In genomic region chr5:131285637-131286399, GRCh38 we compare ENCODE assay signal across 12 cellular contexts. TPM values are rescaled to one million over a fixed set of nuclear protein-coding genes. Genes with fewer than 3 reads are reported as not detected.
DNase-seq lines count a peak whose midpoint lies in the region; ATAC-seq, FAIRE-seq and TF ChIP-seq lines count a peak whose summit lies in the region.
"Had no signal": no experiment of that assay in that cellular context is flagged by ENCODE, and none has a peak within 500 bp of the region (broad histone marks: within the 10 kb centered on the region; RNA-seq: fewer than 3 reads in every experiment).

No MANE protein-coding gene starts in this region.

- no peak overlapping the region for H3K27ac ChIP-seq in HepG2 (ENCODE audit: extremely low read length, insufficient read depth, low read length)
- H3K27ac ChIP-seq in right lobe of liver, result no peak overlapping the region
- H3K27ac ChIP-seq in urinary bladder (ENCODE audit: low read depth), result peak overlapping the region; percentile 38
- H3K27ac ChIP-seq: foreskin keratinocyte had no signal

- 100% methylated on average over 1 of the region's 1 CpG for WGBS in HepG2 (ENCODE audit: low lambda C conversion rate)
- WGBS in right lobe of liver (ENCODE audit: insufficient coverage, low coverage, low lambda C conversion rate, missing lambda C conversion rate), result 100% methylated on average over 1 of the region's 1 CpG
- 95% methylated on average over 1 of the region's 1 CpG for WGBS in urinary bladder

- H3K4me1 ChIP-seq in HepG2 (ENCODE audit: insufficient read depth, low read length), result peaks cover 15% of the 10 kb centered on the region
- peaks cover 0 to 17% (median 0%) of the 10 kb centered on the region in 4 donors for H3K4me1 ChIP-seq in right lobe of liver
- no peaks in the 10 kb centered on the region for H3K4me1 ChIP-seq in urinary bladder (ENCODE audit: insufficient read depth)
- H3K4me1 ChIP-seq: BE2C had no signal

- H3K4me2 ChIP-seq in HepG2 (ENCODE audit: low read depth, low read length), result no peak overlapping the region

- no peak overlapping the region for H3K4me3 ChIP-seq in HepG2 (replicated peaks in 1 of 3; ENCODE audit: insufficient read depth in 1 of 3, low read depth in 2 of 3, low read length in 3 of 3)
- no peak overlapping the region for H3K4me3 ChIP-seq in right lobe of liver
- no peak overlapping the region for H3K4me3 ChIP-seq in urinary bladder (ENCODE audit: low read depth, low read length)

- H3K36me3 ChIP-seq in HepG2 (replicated peaks in 1 of 2; ENCODE audit: control insufficient read depth in 1 of 2, insufficient read depth in 2 of 2, low read length in 2 of 2), result no peaks in the 10 kb centered on the region; a peak in 2 of 5 replicates
- H3K36me3 ChIP-seq in right lobe of liver, result no peaks in the 10 kb centered on the region
- H3K36me3 ChIP-seq in urinary bladder (ENCODE audit: insufficient read depth), result no peaks in the 10 kb centered on the region
- H3K36me3 ChIP-seq: BE2C had no signal

- H3K36me3 Mint-ChIP-seq in activated naive CD8-positive, alpha-beta T cell treated with anti-CD3 and anti-CD28 coated beads, Interleukin-2, amount 50 U/mL, for 24 hours (ENCODE audit: low read depth), result peaks cover 24% of the 10 kb centered on the region

- TF ChIP-seq POLR2A in HepG2 (IDR thresholded peaks at IDR 0.05; ENCODE audit: insufficient read depth in 1 of 2, low read depth in 2 of 2, low read length in 2 of 2), result no peak
- no peak for TF ChIP-seq POLR2A in right lobe of liver (IDR thresholded peaks at IDR 0.05)

- no peaks in the 10 kb centered on the region for H3K27me3 Mint-ChIP-seq in activated naive CD8-positive, alpha-beta T cell treated with anti-CD3 and anti-CD28 coated beads, Interleukin-2, amount 50 U/mL, for 24 hours

- H3K27ac Mint-ChIP-seq in activated naive CD8-positive, alpha-beta T cell treated with anti-CD3 and anti-CD28 coated beads, Interleukin-2, amount 50 U/mL, for 24 hours, result peak overlapping the region; percentile 94

- TF ChIP-seq EP300 in HepG2 (IDR thresholded peaks at IDR 0.05; ENCODE audit: low read depth in 2 of 2, low read length in 2 of 2) (no peak), HepG2 (CRISPR knock-in tag; IDR thresholded peaks at IDR 0.05; ENCODE audit: borderline replicate concordance) (no peak)

- H3K9me3 ChIP-seq in HepG2 (ENCODE audit: low read length), result no peaks in the 10 kb centered on the region
- H3K9me3 ChIP-seq in right lobe of liver, result no peaks in the 10 kb centered on the region
- H3K9me3 ChIP-seq: BE2C had no signal

- in situ Hi-C loops in HepG2 (cut with HindIII; ENCODE audit: extremely low pct_ligation_motif_present, low pct_unique_long_range_greater_than_20kb), result no loop called here

- H3K4me3 Mint-ChIP-seq in activated naive CD8-positive, alpha-beta T cell treated with anti-CD3 and anti-CD28 coated beads, Interleukin-2, amount 50 U/mL, for 24 hours, result no peak overlapping the region

- FAIRE-seq in HepG2 (lab: Jason Lieb, UNC), result no peak

- H4K20me1 ChIP-seq in HepG2 (ENCODE audit: insufficient read depth, low read length), result no peaks in the 10 kb centered on the region

- intact Hi-C loops in HepG2 (cut with micrococcal nuclease; ENCODE audit: unreplicated experiment), result no loop called here
- intact Hi-C loops in right lobe of liver (cut with DNase I), result no loop called here

- no peaks in the 10 kb centered on the region for H3K9me3 Mint-ChIP-seq in activated naive CD8-positive, alpha-beta T cell treated with anti-CD3 and anti-CD28 coated beads, Interleukin-2, amount 50 U/mL, for 24 hours

- TF ChIP-seq RAD21 in HepG2 (CRISPR knock-in tag; IDR thresholded peaks at IDR 0.05), result no peak

- DNase-seq in HepG2 (ENCODE audit: low spot score) (no peak), right lobe of liver (no peak), NCI-H1436 treated with DMSO at 0.1 percent for 48 hours (lab: John Stamatoyannopoulos, UW) (no peak), DMS 273 (lab: John Stamatoyannopoulos, UW; ENCODE audit: unreplicated experiment) (no peak), NCI-H1417 treated with DMSO at 0.1 percent for 48 hours (lab: John Stamatoyannopoulos, UW) (no peak)
- no peak for DNase-seq in activated naive CD8-positive, alpha-beta T cell treated with anti-CD3 and anti-CD28 coated beads, Interleukin-2, amount 50 U/mL, for 24 hours
- DNase-seq: BE2C, NCI-H2171, T1000 had no signal

- H3K4me1 Mint-ChIP-seq in activated naive CD8-positive, alpha-beta T cell treated with anti-CD3 and anti-CD28 coated beads, Interleukin-2, amount 50 U/mL, for 24 hours, result peaks cover 90% of the 10 kb centered on the region

- TF ChIP-seq CTCF in HepG2 (CRISPR knock-in tag; IDR thresholded peaks at IDR 0.05) (no peak), right lobe of liver (IDR thresholded peaks at IDR 0.05) (no peak)

- no peak overlapping the region for H3K9ac ChIP-seq in HepG2 (ENCODE audit: insufficient read depth, low read depth, low read length)

- POLR2A ChIA-PET in HepG2 (lab: Yijun Ruan, JAX), result interaction anchor here (1.6 kb wide), 1 partner anchor 22 kb away, joined by 4 read pairs; the partner anchor contains the start of gene CDC42SE2

- H3K27me3 ChIP-seq in HepG2 (ENCODE audit: control insufficient read depth in 1 of 2, insufficient read depth in 2 of 2, low read length in 2 of 2), result no peaks in the 10 kb centered on the region
- H3K27me3 ChIP-seq in right lobe of liver, result no peaks in the 10 kb centered on the region
- H3K27me3 ChIP-seq: BE2C, foreskin keratinocyte had no signal

- ATAC-seq in HepG2, result no peak
- ATAC-seq in right lobe of liver, result no peak
- ATAC-seq in HG03103 (IDR thresholded peaks at IDR 0.05; ENCODE audit: low read depth, unreplicated experiment), result peak; percentile 28
- ATAC-seq in activated naive CD8-positive, alpha-beta T cell treated with anti-CD3 and anti-CD28 coated beads, Interleukin-2, amount 50 U/mL, for 24 hours, result peak; percentile 35
- ATAC-seq: foreskin keratinocyte had no signal

- CTCF ChIA-PET in HepG2 (lab: Yijun Ruan, JAX; ENCODE audit: low intra/inter-chr PET ratio, low total read pairs), result no interaction called here

- BruUV-seq in HepG2 (replicated peaks; lab: Mats Ljungman, UMichigan), result no TSS peak

- peaks cover 66% of the 10 kb centered on the region for H3K79me2 ChIP-seq in HepG2 (ENCODE audit: insufficient read depth, low read length)

- no peak overlapping the region for H2AFZ ChIP-seq in HepG2 (ENCODE audit: low read length)

TF ChIP-seq in HepG2, 621 proteins besides CTCF, POLR2A, EP300 and RAD21:
- no peak for TF ChIP-seq CCDC6 (CRISPR knock-in tag; IDR thresholded peaks at IDR 0.05)
- TF ChIP-seq MED8 (CRISPR knock-in tag; IDR thresholded peaks at IDR 0.05; ENCODE audit: insufficient replicate concordance), result no peak
- peak; percentile 83 for TF ChIP-seq ZNF121 (CRISPR knock-in tag; IDR thresholded peaks at IDR 0.05)
- TF ChIP-seq ZNF484 (CRISPR knock-in tag; IDR thresholded peaks at IDR 0.05; ENCODE audit: borderline replicate concordance, low read depth), result no peak

RNA-seq across cellular contexts. Expression of gene CDC42SE2, which starts 22.0 kb away (rescaled TPM):
- total RNA-seq in HepG2 (2016; rRNA removed; fragmentation: Illumina TruSeq; extraction: Trizol) (25.0 and 40.7 TPM in 2 replicates), right lobe of liver (10 to 100 TPM; 10.3 to 19.8 (median 15.0) TPM), urinary bladder (45.5 TPM)
- 4.1 and 6.0 TPM in 2 replicates for total RNA-seq in HepG2 (2016; cell fraction: cytosol; rRNA removed; fragmentation: Illumina TruSeq; extraction: Trizol; ENCODE audit: low read depth)
- 25.3 and 38.9 TPM in 2 replicates for total RNA-seq in HepG2 (2016; cell fraction: insoluble cytoplasmic fraction; rRNA removed; fragmentation: Illumina TruSeq; extraction: Trizol)
- 22.1 and 22.9 TPM in 2 replicates for total RNA-seq in HepG2 (2016; cell fraction: membrane; rRNA removed; fragmentation: Illumina TruSeq; extraction: Trizol)
- 15.2 and 19.0 TPM in 2 replicates for total RNA-seq in HepG2 (2016; cell fraction: nucleus; rRNA removed; fragmentation: Illumina TruSeq; extraction: Trizol)
- polyA plus RNA-seq in HepG2 (2011; rRNA removed) (15.4 and 19.6 TPM in 2 replicates), urinary bladder (18.6 TPM)
- 8.3 and 14.9 TPM in 2 replicates for polyA plus RNA-seq in HepG2 (2011; cell fraction: cytosol; rRNA removed)
- 4.3 and 5.7 TPM in 2 replicates for polyA plus RNA-seq in HepG2 (2011; cell fraction: nucleus; rRNA removed)
- polyA plus RNA-seq in HepG2 (2012), result 17.1 and 18.8 TPM in 2 replicates
- 3.5 and 5.5 TPM in 2 replicates for polyA plus RNA-seq in HepG2 (2016; cell fraction: cytosol; fragmentation: Illumina TruSeq; extraction: Trizol; ENCODE audit: low read depth)
- 37.1 and 39.0 TPM in 2 replicates for polyA plus RNA-seq in HepG2 (2016; cell fraction: insoluble cytoplasmic fraction; fragmentation: Illumina TruSeq; extraction: Trizol; ENCODE audit: low read depth)
- 14.3 and 17.7 TPM in 2 replicates for polyA plus RNA-seq in HepG2 (2016; cell fraction: membrane; fragmentation: Illumina TruSeq; extraction: Trizol; ENCODE audit: low read depth)
- polyA plus RNA-seq in HepG2 (2016; cell fraction: nucleus; fragmentation: Illumina TruSeq; extraction: Trizol; ENCODE audit: insufficient read depth, low read depth), result 17.8 and 18.4 TPM in 2 replicates
- polyA minus RNA-seq in HepG2 (2011; rRNA and poly(A)+ RNA removed; ENCODE audit: low replicate concordance), result 9.0 and 11.6 TPM in 2 replicates
- 15.6 and 18.7 TPM in 2 replicates for polyA minus RNA-seq in HepG2 (2011; cell fraction: cytosol; rRNA and poly(A)+ RNA removed)
- polyA minus RNA-seq in HepG2 (2011; cell fraction: nucleus; rRNA and poly(A)+ RNA removed), result 23.7 and 30.1 TPM in 2 replicates

Comparison
In these comparisons a context has a peak if more than half of its experiments do, and no peak if none do; other contexts are left out.
1. ATAC-seq: peak in HG03103 (single experiment) and activated naive CD8-positive, alpha-beta T cell treated with anti-CD3 and anti-CD28 coated beads, Interleukin-2, amount 50 U/mL, for 24 hours (single experiment); none in HepG2 (single experiment) and right lobe of liver (0 of 4).